ENCODE assay signal across 10 cellular contexts in the genomic region with DNA sequence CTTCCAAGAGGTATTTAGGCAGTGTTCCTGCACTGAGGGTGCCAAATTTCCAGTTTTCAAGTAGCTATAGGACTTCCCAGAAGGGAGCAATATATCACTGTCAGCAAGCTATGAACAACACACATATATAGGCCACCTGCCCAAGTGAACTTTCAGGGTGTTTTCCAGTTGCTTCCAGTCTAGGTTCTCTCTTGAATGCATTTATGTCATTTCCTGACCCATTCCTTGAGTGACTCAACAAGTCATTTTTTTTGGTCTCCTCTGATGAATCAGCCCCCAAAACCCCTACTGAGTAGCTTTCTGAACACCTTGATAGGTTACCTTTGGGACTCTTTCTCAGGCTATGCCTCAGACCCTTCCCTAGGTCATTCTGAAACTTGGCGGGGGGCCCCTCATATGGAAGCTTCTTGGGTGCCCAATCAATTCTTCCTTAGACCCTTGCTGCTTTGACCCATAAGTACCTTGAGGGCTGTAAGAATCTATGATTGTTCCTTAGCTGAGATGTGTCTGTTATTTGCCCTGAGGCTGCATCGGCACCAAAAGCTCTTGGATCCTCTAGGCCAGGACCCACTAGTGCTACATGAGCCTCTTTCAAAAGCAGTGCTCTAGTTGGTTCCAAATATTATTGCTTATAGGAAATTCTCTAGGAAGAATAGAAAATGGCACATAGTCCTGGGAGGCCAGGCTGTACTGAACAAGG. TPM values are rescaled to one million over a fixed set of nuclear protein-coding genes. Genes with fewer than 3 reads are reported as not detected.
DNase-seq lines count a peak whose midpoint lies in the region; ATAC-seq, FAIRE-seq and TF ChIP-seq lines count a peak whose summit lies in the region.
"Had no signal": no experiment of that assay in that cellular context is flagged by ENCODE, and none has a peak within 500 bp of the region (broad histone marks: within the 10 kb centered on the region; RNA-seq: fewer than 3 reads in every experiment).

No MANE protein-coding gene starts in this region.

- no peak for DNase-seq in activated CD4-positive, alpha-beta T cell treated with anti-CD3 and anti-CD28 coated beads, Interleukin-2, amount 10 ng/mL, durations not matched to agents 24 days and 14 days
- no peak for DNase-seq in activated CD4-positive, alpha-beta T cell treated with anti-CD3 and anti-CD28 coated beads, Interleukin-2, amount 50 U/mL, for 1 hour
- peak in 2 of 4 experiments; percentile 3 to 49 for DNase-seq in K562 (ENCODE audit: extremely low read depth in 1 of 4, low spot score in 3 of 4)
- no peak for DNase-seq in smooth muscle cell (lab: John Stamatoyannopoulos, UW; ENCODE audit: unreplicated experiment)
- no peak for DNase-seq in activated gamma-delta T cell treated with Interleukin-2 at 50 U/mL for 16 hours
- DNase-seq in stimulated activated naive CD4-positive, alpha-beta T cell treated with Interleukin-2 at 50 U/mL for 16 hours (lab: John Stamatoyannopoulos, UW), result no peak
- DNase-seq in right lobe of liver, result no peak
- DNase-seq: midbrain had no signal

- in situ Hi-C loops in K562 (cut with MboI), result no loop called here

- ATAC-seq in HG02610 (IDR thresholded peaks at IDR 0.05; ENCODE audit: unreplicated experiment) (peak; percentile 79), K562 (peak; percentile 52), right lobe of liver (no peak)

- H3K9ac ChIP-seq in K562 (ENCODE audit: insufficient read depth in 1 of 2, low read depth in 2 of 2, low read length in 2 of 2), result no peak overlapping the region
- H3K9ac ChIP-seq in smooth muscle cell (ENCODE audit: low read depth), result peak overlapping the region; percentile 6

- peaks cover 38% of the 10 kb centered on the region for H3K4me1 Mint-ChIP-seq in activated CD4-positive, alpha-beta T cell treated with anti-CD3 and anti-CD28 coated beads, Interleukin-2, amount 10 ng/mL, durations not matched to agents 24 days and 14 days
- H3K4me1 Mint-ChIP-seq: IgD-negative memory B cell had no signal

- H3K4me3 ChIP-seq in K562 (no peak overlapping the region), smooth muscle cell (no peak overlapping the region), right lobe of liver (no peak overlapping the region)

- CTCF ChIA-PET in K562 (lab: Yijun Ruan, JAX; ENCODE audit: low intra/inter-chr PET ratio), result no interaction called here

- TF ChIP-seq POLR2A in K562 (conservative IDR thresholded peaks at IDR 0.05) (no peak), right lobe of liver (IDR thresholded peaks at IDR 0.05) (no peak)

- no peaks in the 10 kb centered on the region for H3F3A ChIP-seq in smooth muscle cell (ENCODE audit: low read depth)

- H3K36me3 ChIP-seq in K562 (ENCODE audit: control insufficient read depth, insufficient read depth, low read length) (peaks cover 2% of the 10 kb centered on the region; the same call in 2 of the 3 replicates), smooth muscle cell (ENCODE audit: low read depth) (no peaks in the 10 kb centered on the region), right lobe of liver (no peaks in the 10 kb centered on the region)

- 82% methylated on average over 2 of the region's 2 CpGs for WGBS in K562 (ENCODE audit: insufficient coverage, low coverage, missing lambda C conversion rate)
- WGBS in smooth muscle cell (ENCODE audit: low lambda C conversion rate), result 98% methylated on average over 2 of the region's 2 CpGs
- 100% methylated on average over 2 of the region's 2 CpGs for WGBS in right lobe of liver (ENCODE audit: insufficient coverage, low coverage, low lambda C conversion rate, missing lambda C conversion rate)

- H3K9me1 ChIP-seq in K562 (ENCODE audit: control insufficient read depth, insufficient read depth, low read length), result no peaks in the 10 kb centered on the region

- H3K79me2 ChIP-seq in K562 (ENCODE audit: control insufficient read depth, insufficient read depth, low read length) (no peaks in the 10 kb centered on the region), smooth muscle cell (ENCODE audit: low read depth) (no peaks in the 10 kb centered on the region)

- H4K20me1 ChIP-seq in K562 (replicated peaks; ENCODE audit: control insufficient read depth, insufficient read depth, low read length) (no peaks in the 10 kb centered on the region), smooth muscle cell (ENCODE audit: low read depth) (no peaks in the 10 kb centered on the region)

- H3K9me3 Mint-ChIP-seq in activated CD4-positive, alpha-beta T cell treated with anti-CD3 and anti-CD28 coated beads, Interleukin-2, amount 10 ng/mL, durations not matched to agents 24 days and 14 days, result peaks cover 2% of the 10 kb centered on the region
- H3K9me3 Mint-ChIP-seq: IgD-negative memory B cell had no signal

- H3K27ac ChIP-seq in K562 (ENCODE audit: extremely low read depth, low read depth, low read length) (peak overlapping the region; percentile 66), smooth muscle cell (ENCODE audit: low read depth) (peak overlapping the region; percentile 66), right lobe of liver (no peak overlapping the region)

- no peak for FAIRE-seq in K562 (lab: Jason Lieb, UNC)

- peaks cover 20 to 43% of the 10 kb centered on the region in 2 experiments for H3K4me1 ChIP-seq in K562 (replicated peaks in 1 of 2; ENCODE audit: control insufficient read depth in 2 of 2, insufficient read depth in 2 of 2, low read length in 2 of 2)
- no peaks in the 10 kb centered on the region for H3K4me1 ChIP-seq in smooth muscle cell (ENCODE audit: low read depth)
- peaks cover 0 to 15% (median 6%) of the 10 kb centered on the region in 4 donors for H3K4me1 ChIP-seq in right lobe of liver

- H2AFZ ChIP-seq in K562 (ENCODE audit: low read depth, low read length) (no peak overlapping the region; the same call in 1 of the 2 replicates), smooth muscle cell (ENCODE audit: low read depth) (no peak overlapping the region)

- H3K27me3 ChIP-seq in K562 (ENCODE audit: control insufficient read depth in 2 of 2, insufficient read depth in 2 of 2, low read length in 2 of 2) (no peaks in the 10 kb centered on the region), smooth muscle cell (ENCODE audit: low read depth) (no peaks in the 10 kb centered on the region), right lobe of liver (no peaks in the 10 kb centered on the region)

- no peak for TF ChIP-seq RAD21 in K562 (CRISPR knock-in tag; conservative IDR thresholded peaks at IDR 0.05 in 1 of 2, IDR thresholded peaks at IDR 0.05 in 1 of 2)

- intact Hi-C loops in activated CD4-positive, alpha-beta T cell treated with anti-CD3 and anti-CD28 coated beads, Interleukin-2, amount 10 ng/mL, durations not matched to agents 24 days and 14 days (cut with micrococcal nuclease), result loop anchor here (1.0 to 5.0 kb wide), 2 partner anchors 10 to 50 kb away; no protein-coding TSS in a partner anchor
- intact Hi-C loops in K562 (cut with micrococcal nuclease) (no loop called here), right lobe of liver (cut with DNase I) (no loop called here)

- no peak overlapping the region for H3K4me3 Mint-ChIP-seq in activated CD4-positive, alpha-beta T cell treated with anti-CD3 and anti-CD28 coated beads, Interleukin-2, amount 10 ng/mL, durations not matched to agents 24 days and 14 days
- H3K4me3 Mint-ChIP-seq: IgD-negative memory B cell had no signal

- no peaks in the 10 kb centered on the region for H3K9me3 ChIP-seq in K562 (replicated peaks; ENCODE audit: control insufficient read depth, insufficient read depth, low read depth, low read length)
- H3K9me3 ChIP-seq in smooth muscle cell (replicated peaks; ENCODE audit: low read depth), result no peaks in the 10 kb centered on the region
- no peaks in the 10 kb centered on the region for H3K9me3 ChIP-seq in right lobe of liver

- no peaks in the 10 kb centered on the region for H3K27me3 Mint-ChIP-seq in activated CD4-positive, alpha-beta T cell treated with anti-CD3 and anti-CD28 coated beads, Interleukin-2, amount 10 ng/mL, durations not matched to agents 24 days and 14 days
- H3K27me3 Mint-ChIP-seq: IgD-negative memory B cell had no signal

- BruUV-seq in K562 (replicated peaks; lab: Mats Ljungman, UMichigan), result no TSS peak

- POLR2A ChIA-PET in K562 (lab: Yijun Ruan, JAX), result interaction anchor here (0.8 to 1.8 kb wide), 4 partner anchors 8 to 32 kb away, joined by 3 to 5 read pairs (median 4); no protein-coding TSS in a partner anchor

- H3K4me2 ChIP-seq in K562 (ENCODE audit: insufficient read depth, low read length) (0 out of 2 replicates have a peak overlapping the region, but pooled peaks have one; percentile 66), smooth muscle cell (no peak overlapping the region)

- TF ChIP-seq CTCF in K562 (IDR thresholded peaks at IDR 0.05 in 2 of 3, conservative IDR thresholded peaks at IDR 0.05 in 1 of 3; ENCODE audit: insufficient read depth in 2 of 3, low read depth in 1 of 3, low read length in 3 of 3) (no peak), smooth muscle cell (IDR thresholded peaks at IDR 0.05; ENCODE audit: borderline replicate concordance, insufficient read depth, poor library complexity, severe bottlenecking) (no peak), right lobe of liver (IDR thresholded peaks at IDR 0.05) (no peak)

- peaks cover 5% of the 10 kb centered on the region for H3K36me3 Mint-ChIP-seq in activated CD4-positive, alpha-beta T cell treated with anti-CD3 and anti-CD28 coated beads, Interleukin-2, amount 10 ng/mL, durations not matched to agents 24 days and 14 days (ENCODE audit: low read depth)

- H3K27ac Mint-ChIP-seq in activated CD4-positive, alpha-beta T cell treated with anti-CD3 and anti-CD28 coated beads, Interleukin-2, amount 10 ng/mL, durations not matched to agents 24 days and 14 days, result peak overlapping the region; percentile 81
- H3K27ac Mint-ChIP-seq: IgD-negative memory B cell had no signal

- no peak for TF ChIP-seq EP300 in K562 (IDR thresholded peaks at IDR 0.05; ENCODE audit: low read length)

RNA-seq across cellular contexts. Expression of a gene that starts 12.4 kb away (rescaled TPM):
- 7.7 and 10.6 TPM in 2 replicates for total RNA-seq in activated CD4-positive, alpha-beta T cell treated with anti-CD3 and anti-CD28 coated beads, Interleukin-2, amount 10 ng/mL, durations not matched to agents 24 days and 14 days
- 1.4 and 3.1 TPM in 2 replicates for total RNA-seq in K562 (2011; cell fraction: chromatin; rRNA removed; ENCODE audit: low replicate concordance)
- 1.7 and 1.8 TPM in 2 replicates for total RNA-seq in K562 (2011; cell fraction: nucleolus; rRNA removed)
- 1.8 and 3.4 TPM in 2 replicates for total RNA-seq in K562 (2011; cell fraction: nucleoplasm; rRNA removed)
- total RNA-seq in K562 (2014; rRNA removed) (4.1 and 5.2 TPM in 2 replicates), K562 (2014; rRNA removed; fragmentation: Illumina TruSeq; extraction: Trizol) (3.7 TPM in 2 replicates), K562 (2015; rRNA removed; fragmentation: Illumina TruSeq; extraction: Trizol) (2.6 and 2.7 TPM in 2 replicates), K562 (2021) (3.6 and 4.4 TPM in 2 replicates), smooth muscle cell (26.8 and 29.6 TPM in 2 replicates), right lobe of liver (1 to 10 TPM; 1.1 to 3.5 (median 1.7) TPM)
- polyA plus RNA-seq in K562 (2011; rRNA removed) (1.5 and 1.7 TPM in 2 replicates), K562 (2014; fragmentation: Illumina TruSeq; extraction: Trizol) (7.4 and 7.8 TPM in 2 replicates), K562 (2014; fragmentation: Nextera tagmentation; extraction: Ambion mirVana) (under 1 TPM; 0.15 to 0.63 TPM), K562 (2014; rRNA removed) (3.7 and 4.2 TPM in 2 replicates), smooth muscle cell (28.4 and 30.5 TPM in 2 replicates)
- 2.7 and 2.8 TPM in 2 replicates for polyA plus RNA-seq in K562 (2011; cell fraction: cytosol; rRNA removed)
- 2.3 and 4.1 TPM in 2 replicates for polyA plus RNA-seq in K562 (2011; cell fraction: nucleus; rRNA removed)
- 4.6 and 5.0 TPM in 2 replicates for polyA plus RNA-seq in K562 (2012)
- 1.0 and 1.6 TPM in 2 replicates for polyA minus RNA-seq in K562 (2011; rRNA and poly(A)+ RNA removed)
- polyA minus RNA-seq in K562 (2011; cell fraction: cytosol; rRNA and poly(A)+ RNA removed), result 1.1 and 1.2 TPM in 2 replicates
- 1.2 and 1.4 TPM in 2 replicates for polyA minus RNA-seq in K562 (2011; cell fraction: nucleus; rRNA and poly(A)+ RNA removed)

RNA-seq across cellular contexts. Expression of a gene that starts 43.9 kb away (rescaled TPM):
- total RNA-seq in activated CD4-positive, alpha-beta T cell treated with anti-CD3 and anti-CD28 coated beads, Interleukin-2, amount 10 ng/mL, durations not matched to agents 24 days and 14 days, result 0.14 and 0.57 TPM in 2 replicates
- not detected in 2 replicates for total RNA-seq in K562 (2011; cell fraction: chromatin; rRNA removed; ENCODE audit: low replicate concordance)
- total RNA-seq in K562 (2011; cell fraction: nucleolus; rRNA removed), result not detected in 2 replicates
- total RNA-seq in K562 (2011; cell fraction: nucleoplasm; rRNA removed), result not detected in 2 replicates
- total RNA-seq in K562 (2014; rRNA removed) (not detected in 2 replicates), K562 (2014; rRNA removed; fragmentation: Illumina TruSeq; extraction: Trizol) (not detected in 2 replicates), K562 (2015; rRNA removed; fragmentation: Illumina TruSeq; extraction: Trizol) (not detected in 2 replicates), K562 (2021) (not detected in 2 replicates), smooth muscle cell (0.22 and 0.49 TPM in 2 replicates), right lobe of liver (under 1 TPM in 2 of 6 experiments, not detected in 4; 0.04 to 0.06 TPM)
- polyA plus RNA-seq in K562 (2011; rRNA removed) (0.01 TPM in 2 replicates), K562 (2014; fragmentation: Illumina TruSeq; extraction: Trizol) (not detected in 2 replicates), K562 (2014; fragmentation: Nextera tagmentation; extraction: Ambion mirVana) (not detected), K562 (2014; rRNA removed) (0.01 TPM in 1 of 2 replicates, not detected in the other), smooth muscle cell (0.07 and 0.90 TPM in 2 replicates)
- not detected in 2 replicates for polyA plus RNA-seq in K562 (2011; cell fraction: cytosol; rRNA removed)
- 0.01 TPM in 1 of 2 replicates, not detected in the other for polyA plus RNA-seq in K562 (2011; cell fraction: nucleus; rRNA removed)
- polyA plus RNA-seq in K562 (2012), result 0.03 TPM in 1 of 2 replicates, not detected in the other
- not detected in 2 replicates for polyA minus RNA-seq in K562 (2011; rRNA and poly(A)+ RNA removed)
- not detected in 2 replicates for polyA minus RNA-seq in K562 (2011; cell fraction: cytosol; rRNA and poly(A)+ RNA removed)
- polyA minus RNA-seq in K562 (2011; cell fraction: nucleus; rRNA and poly(A)+ RNA removed), result not detected in 2 replicates

Comparison
In these comparisons a context has a peak if more than half of its experiments do, and no peak if none do; other contexts are left out.
1. ATAC-seq: peak in HG02610 (single experiment) and K562 (single experiment); none in right lobe of liver (0 of 4).
2. H3K27ac ChIP-seq: peak in K562 (single experiment) and smooth muscle cell (single experiment); none in right lobe of liver (0 of 3).